1 cellular context compared by ENCODE assay signal in genomic region chr17:78558181-78558850, GRCh38.
TF ChIP-seq lines count a peak whose summit lies in the region.

No MANE protein-coding gene starts in this region.

TF ChIP-seq in HepG2, 621 proteins besides CTCF, POLR2A, EP300 and RAD21 (continued from another document and continues in another):
- TF ChIP-seq CAMTA2 (CRISPR knock-in tag; IDR thresholded peaks at IDR 0.05; ENCODE audit: borderline replicate concordance) (no peak), SKI (IDR thresholded peaks at IDR 0.05; ENCODE audit: partially characterized antibody) (peak; percentile 63), HOXA3 (CRISPR knock-in tag; IDR thresholded peaks at IDR 0.05) (peak; percentile 99), XRCC5 (optimal IDR thresholded peaks at IDR 0.05; ENCODE audit: low read length) (no peak), ZNF512 (CRISPR knock-in tag; IDR thresholded peaks at IDR 0.05) (no peak), U2AF2 (IDR thresholded peaks at IDR 0.05; ENCODE audit: low read depth, low read length) (no peak), ZNF550 (CRISPR knock-in tag; IDR thresholded peaks at IDR 0.05; ENCODE audit: borderline replicate concordance) (0 out of 2 replicates have a peak, but pooled peaks have one; percentile 52), ZNF207 (IDR thresholded peaks at IDR 0.05; ENCODE audit: borderline replicate concordance) (no peak), ZNF317 (CRISPR knock-in tag; IDR thresholded peaks at IDR 0.05) (no peak), NCOA1 (CRISPR knock-in tag; IDR thresholded peaks at IDR 0.05) (no peak), ZXDC (CRISPR knock-in tag; IDR thresholded peaks at IDR 0.05) (no peak), ZNF546 (CRISPR knock-in tag; conservative IDR thresholded peaks at IDR 0.05) (no peak), GATAD1 (CRISPR knock-in tag; IDR thresholded peaks at IDR 0.05) (0 out of 2 replicates have a peak, but pooled peaks have one; percentile 9), ZNF879 (CRISPR knock-in tag; IDR thresholded peaks at IDR 0.05) (no peak), NFIC (IDR thresholded peaks at IDR 0.05; ENCODE audit: low read length) (no peak), REPIN1 (CRISPR knock-in tag; IDR thresholded peaks at IDR 0.05; ENCODE audit: borderline replicate concordance, low read depth) (no peak), ZFP37 (CRISPR knock-in tag; IDR thresholded peaks at IDR 0.05; ENCODE audit: borderline replicate concordance) (no peak), ZNF414 (CRISPR knock-in tag; IDR thresholded peaks at IDR 0.05) (no peak), DNMT3B (CRISPR knock-in tag; conservative IDR thresholded peaks at IDR 0.05) (0 out of 2 replicates have a peak, but pooled peaks have one; percentile 58), JUNB (CRISPR knock-in tag; IDR thresholded peaks at IDR 0.05; ENCODE audit: borderline replicate concordance) (no peak), YY1 (IDR thresholded peaks at IDR 0.05; ENCODE audit: insufficient read depth, insufficient replicate concordance, low read depth, low read length) (no peak), ZNF446 (CRISPR knock-in tag; IDR thresholded peaks at IDR 0.05) (0 out of 2 replicates have a peak, but pooled peaks have one; percentile 12), NR0B2 (CRISPR knock-in tag; IDR thresholded peaks at IDR 0.05) (no peak), ZBTB38 (CRISPR knock-in tag; IDR thresholded peaks at IDR 0.05) (0 out of 2 replicates have a peak, but pooled peaks have one; percentile 34), CBX1 (IDR thresholded peaks at IDR 0.05; ENCODE audit: low read depth) (no peak), THAP7 (CRISPR knock-in tag; IDR thresholded peaks at IDR 0.05) (peak; percentile 60; the same call in 1 of the 2 replicates), ZSCAN12 (CRISPR knock-in tag; IDR thresholded peaks at IDR 0.05) (no peak), TSC22D2 (CRISPR knock-in tag; IDR thresholded peaks at IDR 0.05; ENCODE audit: borderline replicate concordance) (no peak), CREB3 (CRISPR knock-in tag; IDR thresholded peaks at IDR 0.05) (no peak), AGO1 (IDR thresholded peaks at IDR 0.05; ENCODE audit: low read depth, low read length, poor library complexity, severe bottlenecking) (no peak), ZBTB1 (CRISPR knock-in tag; IDR thresholded peaks at IDR 0.05; ENCODE audit: borderline replicate concordance) (no peak), TOE1 (CRISPR knock-in tag; IDR thresholded peaks at IDR 0.05) (no peak), ZNF605 (CRISPR knock-in tag; IDR thresholded peaks at IDR 0.05) (0 out of 2 replicates have a peak, but pooled peaks have one; percentile 24), RFXAP (CRISPR knock-in tag; IDR thresholded peaks at IDR 0.05; ENCODE audit: borderline replicate concordance) (no peak), IRF9 (CRISPR knock-in tag; IDR thresholded peaks at IDR 0.05; ENCODE audit: borderline replicate concordance) (no peak; the same call in 1 of the 2 replicates), STAT6 (CRISPR knock-in tag; IDR thresholded peaks at IDR 0.05; ENCODE audit: borderline replicate concordance) (no peak), KDM4B (CRISPR knock-in tag; IDR thresholded peaks at IDR 0.05) (no peak), ZBTB7A (CRISPR knock-in tag; IDR thresholded peaks at IDR 0.05) (no peak), ZBTB39 (CRISPR knock-in tag; IDR thresholded peaks at IDR 0.05) (no peak), KDM5A (IDR thresholded peaks at IDR 0.05; ENCODE audit: borderline replicate concordance, low read length) (no peak), ZNF547 (CRISPR knock-in tag; IDR thresholded peaks at IDR 0.05) (no peak), SAFB2 (CRISPR knock-in tag; IDR thresholded peaks at IDR 0.05; ENCODE audit: borderline replicate concordance, low read depth) (no peak), ZFP36L2 (CRISPR knock-in tag; IDR thresholded peaks at IDR 0.05) (no peak), RNF2 (conservative IDR thresholded peaks at IDR 0.05; ENCODE audit: low read depth) (no peak), TAF1 (CRISPR knock-in tag; IDR thresholded peaks at IDR 0.05) (no peak), ZNF441 (CRISPR knock-in tag; IDR thresholded peaks at IDR 0.05; ENCODE audit: borderline replicate concordance) (0 out of 2 replicates have a peak, but pooled peaks have one; percentile 37), MYC (CRISPR knock-in tag; IDR thresholded peaks at IDR 0.05; ENCODE audit: borderline replicate concordance) (peak; percentile 35; the same call in 1 of the 2 replicates), ZNF367 (CRISPR knock-in tag; IDR thresholded peaks at IDR 0.05; ENCODE audit: borderline replicate concordance) (no peak), ZNF33B (CRISPR knock-in tag; IDR thresholded peaks at IDR 0.05) (no peak), TCF7 (IDR thresholded peaks at IDR 0.05; ENCODE audit: low read depth) (peak; percentile 85), RARA (CRISPR knock-in tag; IDR thresholded peaks at IDR 0.05) (peak; percentile 90), RFX5 (IDR thresholded peaks at IDR 0.05; ENCODE audit: low read depth, low read length) (peak; percentile 75; the same call in 1 of the 2 replicates), ARID5B (CRISPR knock-in tag; IDR thresholded peaks at IDR 0.05) (peak; percentile 82), SMC3 (IDR thresholded peaks at IDR 0.05; ENCODE audit: low read length) (no peak)
